Comparison of ENCODE assay signal across 15 cellular contexts in genomic region chr2:26704441-26704977, GRCh38. TPM values are rescaled to one million over a fixed set of nuclear protein-coding genes. Genes with fewer than 3 reads are reported as not detected.
A peak's percentile ranks its signal among the peaks of the same experiment; 100 is the strongest.
DNase-seq lines count a peak whose midpoint lies in the region; ATAC-seq, FAIRE-seq and TF ChIP-seq lines count a peak whose summit lies in the region.
"Had no signal": no experiment of that assay in that cellular context is flagged by ENCODE, and none has a peak within 500 bp of the region (broad histone marks: within the 10 kb centered on the region; RNA-seq: fewer than 3 reads in every experiment).

No MANE protein-coding gene starts in this region.

- H3K36me3 ChIP-seq in bronchial epithelial cell (ENCODE audit: control insufficient read depth, insufficient read depth, low read length) (no peaks in the 10 kb centered on the region), keratinocyte (ENCODE audit: control insufficient read depth in 2 of 2, extremely low read depth in 1 of 2, insufficient read depth in 2 of 2, low read length in 2 of 2) (no peaks in the 10 kb centered on the region)
- H3K36me3 ChIP-seq: ovary had no signal

- H3K36me3 Mint-ChIP-seq in activated CD4-positive, alpha-beta T cell treated with anti-CD3 and anti-CD28 coated beads, Interleukin-2, amount 10 ng/mL, durations not matched to agents 24 days and 14 days (ENCODE audit: low read depth): no peaks in the 10 kb centered on the region

- no peaks in the 10 kb centered on the region for H3K9me3 Mint-ChIP-seq in activated CD4-positive, alpha-beta T cell treated with anti-CD3 and anti-CD28 coated beads, Interleukin-2, amount 10 ng/mL, durations not matched to agents 24 days and 14 days
- H3K9me3 Mint-ChIP-seq: central memory CD8-positive, alpha-beta T cell had no signal

- dilution Hi-C loops in keratinocyte (cut with MboI; ENCODE audit: extremely low pct_ligation_motif_present, low sequenced_read_pairs): no loop called here

- H3K4me3 ChIP-seq in bronchial epithelial cell (ENCODE audit: low read depth, low read length) (no peak overlapping the region), keratinocyte (ENCODE audit: control insufficient read depth in 2 of 3, extremely low read depth in 1 of 3, insufficient read depth in 2 of 3, low read depth in 1 of 3, low read length in 3 of 3) (no peak overlapping the region)
- H3K4me3 ChIP-seq: A549, ovary had no signal

- peaks cover 9% of the 10 kb centered on the region for H3K4me1 ChIP-seq in keratinocyte (ENCODE audit: control insufficient read depth, extremely low read depth, insufficient read depth, low read length)
- H3K4me1 ChIP-seq: A549 had no signal

- no peaks in the 10 kb centered on the region for H3K79me2 ChIP-seq in keratinocyte (ENCODE audit: control insufficient read depth, insufficient read depth, low read length)

- no peak overlapping the region for H3K9ac ChIP-seq in keratinocyte (ENCODE audit: control insufficient read depth, extremely low read depth, insufficient read depth, low read length)

- intact Hi-C loops in Right ventricle myocardium inferior (cut with DNase I) (no loop called here), cardiac septum (cut with DNase I) (no loop called here)
- intact Hi-C loops in activated CD4-positive, alpha-beta T cell treated with anti-CD3 and anti-CD28 coated beads, Interleukin-2, amount 10 ng/mL, durations not matched to agents 24 days and 14 days (cut with micrococcal nuclease): no loop called here

- H3K27ac Mint-ChIP-seq in activated CD4-positive, alpha-beta T cell treated with anti-CD3 and anti-CD28 coated beads, Interleukin-2, amount 10 ng/mL, durations not matched to agents 24 days and 14 days: no peak overlapping the region

- no peak overlapping the region for H3K4me3 Mint-ChIP-seq in activated CD4-positive, alpha-beta T cell treated with anti-CD3 and anti-CD28 coated beads, Interleukin-2, amount 10 ng/mL, durations not matched to agents 24 days and 14 days
- H3K4me3 Mint-ChIP-seq: central memory CD8-positive, alpha-beta T cell had no signal

- no peaks in the 10 kb centered on the region for H3K9me1 ChIP-seq in keratinocyte (ENCODE audit: control insufficient read depth, extremely low read depth, insufficient read depth, low read length)

- H3K9me3 ChIP-seq in keratinocyte (ENCODE audit: control insufficient read depth, low read depth, low read length): no peaks in the 10 kb centered on the region
- H3K9me3 ChIP-seq: A549, ovary had no signal

- H3K27me3 ChIP-seq in bronchial epithelial cell (ENCODE audit: control insufficient read depth, insufficient read depth, low read length) (no peaks in the 10 kb centered on the region), keratinocyte (ENCODE audit: control insufficient read depth, extremely low read depth, insufficient read depth, low read length) (no peaks in the 10 kb centered on the region)
- H3K27me3 ChIP-seq: ovary had no signal

- FAIRE-seq in bronchial epithelial cell (lab: Jason Lieb, UNC) (no peak), keratinocyte (lab: Jason Lieb, UNC) (peak; percentile 84)
- FAIRE-seq: A549, frontal cortex had no signal

- H2AFZ ChIP-seq in keratinocyte (ENCODE audit: control insufficient read depth, low read length): no peak overlapping the region

- no peak overlapping the region for H3K27ac ChIP-seq in keratinocyte (ENCODE audit: control insufficient read depth, insufficient read depth, low read length)

- H3K4me2 ChIP-seq in keratinocyte (ENCODE audit: control insufficient read depth, extremely low read depth, insufficient read depth, low read depth, low read length): peak overlapping the region; percentile 17
- H3K4me2 ChIP-seq: A549 had no signal

- TF ChIP-seq CTCF in bronchial epithelial cell (IDR thresholded peaks at IDR 0.05; ENCODE audit: insufficient read depth, low read length, severe bottlenecking) (no peak), keratinocyte (optimal IDR thresholded peaks at IDR 0.05 in 1 of 3, IDR thresholded peaks at IDR 0.05 in 1 of 3, conservative IDR thresholded peaks at IDR 0.05 in 1 of 3; ENCODE audit: extremely low read depth in 1 of 3, insufficient read depth in 2 of 3, low read length in 3 of 3) (no peak)

- peaks cover 8% of the 10 kb centered on the region for H3K27me3 Mint-ChIP-seq in activated CD4-positive, alpha-beta T cell treated with anti-CD3 and anti-CD28 coated beads, Interleukin-2, amount 10 ng/mL, durations not matched to agents 24 days and 14 days

- DNase-seq in Right ventricle myocardium inferior (ENCODE audit: missing footprints) (no peak), cardiac septum (ENCODE audit: low spot score) (no peak), bronchial epithelial cell (ENCODE audit: low read depth) (peak; percentile 23), keratinocyte (ENCODE audit: low read depth, low spot score) (no peak), NOMO-1 (lab: John Stamatoyannopoulos, UW; ENCODE audit: unreplicated experiment in 2 of 2) (no peak), SK-N-DZ (ENCODE audit: low spot score) (no peak), SHP77 treated with DMSO at 0.1 percent for 48 hours (lab: John Stamatoyannopoulos, UW) (no peak)
- no peak for DNase-seq in activated CD4-positive, alpha-beta T cell treated with anti-CD3 and anti-CD28 coated beads, Interleukin-2, amount 10 ng/mL, durations not matched to agents 24 days and 14 days
- DNase-seq: activated CD4-positive, CD25-positive, alpha-beta regulatory T cell treated with anti-CD3 and anti-CD28 coated beads, Interleukin-2, amount 50 U/mL, for 72 hours; NCI-H526 treated with DMSO at 0.1 percent for 48 hours; stimulated activated naive CD8-positive, alpha-beta T cell treated with anti-CD3 and anti-CD28 coated beads, Interleukin-15, Interleukin-2, amounts not matched to agents 100 U/mL and 50 U/mL, for 24 hours had no signal

- peak; percentile 12 for ATAC-seq in Right ventricle myocardium inferior
- ATAC-seq: A549; stimulated activated naive CD8-positive, alpha-beta T cell treated with anti-CD3 and anti-CD28 coated beads, Interleukin-15, Interleukin-2, amounts not matched to agents 100 U/mL and 50 U/mL, for 24 hours had no signal

- H3K4me1 Mint-ChIP-seq in activated CD4-positive, alpha-beta T cell treated with anti-CD3 and anti-CD28 coated beads, Interleukin-2, amount 10 ng/mL, durations not matched to agents 24 days and 14 days: no peaks in the 10 kb centered on the region
- H3K4me1 Mint-ChIP-seq: central memory CD8-positive, alpha-beta T cell had no signal

- H4K20me1 ChIP-seq in keratinocyte (ENCODE audit: control insufficient read depth, extremely low read depth, insufficient read depth, low read length): no peaks in the 10 kb centered on the region

RNA-seq across cellular contexts. Expression of gene KCNK3, which starts 12.0 kb away (rescaled TPM):
- 4.5 TPM for total RNA-seq in Right ventricle myocardium inferior
- total RNA-seq in cardiac septum: 0.70 TPM
- not detected in 2 replicates for total RNA-seq in bronchial epithelial cell
- not detected in 3 replicates for polyA plus RNA-seq in keratinocyte
- polyA plus RNA-seq in keratinocyte (2011; ENCODE audit: low read depth): not detected
- polyA plus RNA-seq in keratinocyte (2011; cell fraction: cytosol; rRNA removed): not detected in 2 replicates
- not detected in 2 replicates for polyA plus RNA-seq in keratinocyte (2011; cell fraction: nucleus; rRNA removed)
- not detected in 2 replicates for polyA plus RNA-seq in keratinocyte (2012; ENCODE audit: low replicate concordance)
- not detected in 3 replicates for polyA minus RNA-seq in keratinocyte
- not detected for polyA minus RNA-seq in keratinocyte (2011; cell fraction: cytosol; rRNA and poly(A)+ RNA removed)
- polyA minus RNA-seq in keratinocyte (2011; cell fraction: nucleus; rRNA and poly(A)+ RNA removed): 0.32 TPM in 1 of 2 replicates, not detected in the other
- polyA plus RNA-seq in SK-N-DZ (2014; cell fraction: cytosol; rRNA removed): 17.3 and 25.1 TPM in 2 replicates
- 3.7 and 6.5 TPM in 2 replicates for polyA plus RNA-seq in SK-N-DZ (2014; cell fraction: nucleus; rRNA removed)
- not detected in 2 replicates for total RNA-seq in activated CD4-positive, alpha-beta T cell treated with anti-CD3 and anti-CD28 coated beads, Interleukin-2, amount 10 ng/mL, durations not matched to agents 24 days and 14 days

RNA-seq across cellular contexts. Expression of gene SLC35F6, which starts 59.6 kb away (rescaled TPM):
- total RNA-seq in Right ventricle myocardium inferior: 20.3 TPM
- 18.6 TPM for total RNA-seq in cardiac septum
- 29.2 and 37.1 TPM in 2 replicates for total RNA-seq in bronchial epithelial cell
- polyA plus RNA-seq in keratinocyte: 25.7 to 56.9 TPM (median 30.1 TPM) in 3 replicates
- 4.2 TPM for polyA plus RNA-seq in keratinocyte (2011; ENCODE audit: low read depth)
- 27.5 and 28.1 TPM in 2 replicates for polyA plus RNA-seq in keratinocyte (2011; cell fraction: cytosol; rRNA removed)
- polyA plus RNA-seq in keratinocyte (2011; cell fraction: nucleus; rRNA removed): 71.1 and 81.7 TPM in 2 replicates
- 26.9 and 40.8 TPM in 2 replicates for polyA plus RNA-seq in keratinocyte (2012; ENCODE audit: low replicate concordance)
- polyA minus RNA-seq in keratinocyte: 68.8 to 145 TPM (median 94.2 TPM) in 3 replicates
- polyA minus RNA-seq in keratinocyte (2011; cell fraction: cytosol; rRNA and poly(A)+ RNA removed): 75.6 TPM
- polyA minus RNA-seq in keratinocyte (2011; cell fraction: nucleus; rRNA and poly(A)+ RNA removed): 77.8 and 93.9 TPM in 2 replicates
- polyA plus RNA-seq in SK-N-DZ (2014; cell fraction: cytosol; rRNA removed): 9.6 and 14.2 TPM in 2 replicates
- polyA plus RNA-seq in SK-N-DZ (2014; cell fraction: nucleus; rRNA removed): 5.0 and 5.2 TPM in 2 replicates
- total RNA-seq in activated CD4-positive, alpha-beta T cell treated with anti-CD3 and anti-CD28 coated beads, Interleukin-2, amount 10 ng/mL, durations not matched to agents 24 days and 14 days: 10.5 and 11.5 TPM in 2 replicates
